ENCODE assay signal across 1 cellular context in genomic region chr1:230502996-230503395, GRCh38.
TF ChIP-seq lines count a peak whose summit lies in the region.

No MANE protein-coding gene starts in this region.

TF ChIP-seq in HepG2, 621 proteins besides CTCF, POLR2A, EP300 and RAD21 (continued from another document):
- TF ChIP-seq ARID4A (CRISPR knock-in tag; IDR thresholded peaks at IDR 0.05; ENCODE audit: borderline replicate concordance) (no peak), NFKBIZ (CRISPR knock-in tag; IDR thresholded peaks at IDR 0.05) (no peak), TEAD3 (CRISPR knock-in tag; optimal IDR thresholded peaks at IDR 0.05; ENCODE audit: borderline replicate concordance) (no peak), CREB1 (IDR thresholded peaks at IDR 0.05) (peak; percentile 81), CREB1 (CRISPR knock-in tag; IDR thresholded peaks at IDR 0.05) (no peak), ZNF781 (CRISPR knock-in tag; IDR thresholded peaks at IDR 0.05; ENCODE audit: borderline replicate concordance, not compliant biosample characterization) (no peak), ZFP41 (CRISPR knock-in tag; IDR thresholded peaks at IDR 0.05; ENCODE audit: borderline replicate concordance) (no peak), IKZF5 (CRISPR knock-in tag; IDR thresholded peaks at IDR 0.05) (no peak), ZNF253 (CRISPR knock-in tag; IDR thresholded peaks at IDR 0.05; ENCODE audit: borderline replicate concordance) (no peak), ZFP1 (CRISPR knock-in tag; IDR thresholded peaks at IDR 0.05) (no peak), HNRNPL (IDR thresholded peaks at IDR 0.05; ENCODE audit: low read depth, low read length) (no peak), ZBTB40 (IDR thresholded peaks at IDR 0.05) (no peak), ZBTB40 (CRISPR knock-in tag; IDR thresholded peaks at IDR 0.05) (no peak), CEBPG (CRISPR knock-in tag; IDR thresholded peaks at IDR 0.05) (no peak), ONECUT2 (CRISPR knock-in tag; IDR thresholded peaks at IDR 0.05) (no peak), ZBTB2 (CRISPR knock-in tag; IDR thresholded peaks at IDR 0.05; ENCODE audit: low read depth) (no peak)
